In genomic region chr4:123649644-123650356, GRCh38 we compare ENCODE assay signal across 8 cellular contexts.
A peak's percentile ranks its signal among the peaks of the same experiment; 100 is the strongest.
DNase-seq lines count a peak whose midpoint lies in the region; ATAC-seq and TF ChIP-seq lines count a peak whose summit lies in the region.

No MANE protein-coding gene starts in this region.

- H3K27me3 Mint-ChIP-seq in HFFc6 (ENCODE audit: insufficient read depth): no peaks in the 10 kb centered on the region

- H3K4me3 ChIP-seq in mucosa of descending colon (no peak overlapping the region), spleen (no peak overlapping the region)

- DNase-seq in DMS53 (lab: John Stamatoyannopoulos, UW): peak; percentile 96
- DNase-seq in HFFc6: peak; percentile 77
- DNase-seq in NCI-H2029 (lab: John Stamatoyannopoulos, UW): peak; percentile 49
- DNase-seq in cerebellar cortex (ENCODE audit: low spot score): peak; percentile 74
- DNase-seq in mucosa of descending colon: peak in 2 of 3 donors; percentile 42 to 47
- DNase-seq in NAMALWA (ENCODE audit: low spot score): no peak
- DNase-seq in stimulated activated effector memory CD8-positive, alpha-beta T cell treated with anti-CD3 and anti-CD28 coated beads, Interleukin-12 subunit alpha, Interleukin-12 subunit beta, amount 100 ng/mL, for 72 hours (ENCODE audit: low spot score in 2 of 2): no peak
- no peak for DNase-seq in spleen

- intact Hi-C loops in mucosa of descending colon (cut with DNase I, micrococcal nuclease): loop anchor here (5.0 to 10.0 kb wide), 2 partner anchors 247 to 255 kb away; partner anchors contain the start of gene SPRY1 (in 1 of the 2)
- intact Hi-C loops in spleen (cut with DNase I; ENCODE audit: low total_unique reads): loop anchor here (10.0 kb wide), 1 partner anchor 255 kb away; the partner anchor contains the start of gene SPRY1

- TF ChIP-seq CTCF in HFFc6 (IDR thresholded peaks at IDR 0.05) (no peak), mucosa of descending colon (IDR thresholded peaks at IDR 0.05) (no peak), spleen (IDR thresholded peaks at IDR 0.05 in 8 of 11, conservative IDR thresholded peaks at IDR 0.05 in 3 of 11) (no peak)

- no peaks in the 10 kb centered on the region for H3K27me3 ChIP-seq in spleen (replicated peaks in 1 of 7)

- TF ChIP-seq POLR2A in spleen (IDR thresholded peaks at IDR 0.05): no peak

- peaks cover 7% of the 10 kb centered on the region for H3K4me1 ChIP-seq in mucosa of descending colon (ENCODE audit: low read depth)
- H3K4me1 ChIP-seq in spleen: peaks cover 0 to 10% (median 0%) of the 10 kb centered on the region in 6 donors

- H3K9me3 ChIP-seq in mucosa of descending colon (no peaks in the 10 kb centered on the region), spleen (no peaks in the 10 kb centered on the region)

- H3K36me3 Mint-ChIP-seq in HFFc6 (ENCODE audit: low read depth): no peaks in the 10 kb centered on the region
- H3K36me3 Mint-ChIP-seq in stimulated activated effector memory CD8-positive, alpha-beta T cell treated with anti-CD3 and anti-CD28 coated beads, Interleukin-12 subunit alpha, Interleukin-12 subunit beta, amount 100 ng/mL, for 72 hours: no peaks in the 10 kb centered on the region

- no peak overlapping the region for H3K27ac ChIP-seq in spleen

- ATAC-seq in mucosa of descending colon: peak; percentile 88
- no peak for ATAC-seq in stimulated activated effector memory CD8-positive, alpha-beta T cell treated with anti-CD3 and anti-CD28 coated beads, Interleukin-12 subunit alpha, Interleukin-12 subunit beta, amount 100 ng/mL, for 72 hours

- 84 to 88% (median 86%) methylated on average over 11 of the region's 11 CpGs for WGBS in spleen, 5 donors

- no peaks in the 10 kb centered on the region for H3K9me3 Mint-ChIP-seq in HFFc6
- H3K9me3 Mint-ChIP-seq in stimulated activated effector memory CD8-positive, alpha-beta T cell treated with anti-CD3 and anti-CD28 coated beads, Interleukin-12 subunit alpha, Interleukin-12 subunit beta, amount 100 ng/mL, for 72 hours: no peaks in the 10 kb centered on the region

- no peaks in the 10 kb centered on the region for H3K36me3 ChIP-seq in mucosa of descending colon (ENCODE audit: low read depth)
- no peaks in the 10 kb centered on the region for H3K36me3 ChIP-seq in spleen

- peaks cover 32% of the 10 kb centered on the region for H3K4me1 Mint-ChIP-seq in HFFc6 (ENCODE audit: low read depth)
- no peaks in the 10 kb centered on the region for H3K4me1 Mint-ChIP-seq in stimulated activated effector memory CD8-positive, alpha-beta T cell treated with anti-CD3 and anti-CD28 coated beads, Interleukin-12 subunit alpha, Interleukin-12 subunit beta, amount 100 ng/mL, for 72 hours

- peak overlapping the region; percentile 72 for H3K4me3 Mint-ChIP-seq in HFFc6
- no peak overlapping the region for H3K4me3 Mint-ChIP-seq in stimulated activated effector memory CD8-positive, alpha-beta T cell treated with anti-CD3 and anti-CD28 coated beads, Interleukin-12 subunit alpha, Interleukin-12 subunit beta, amount 100 ng/mL, for 72 hours

- H3K27ac Mint-ChIP-seq in HFFc6: peak overlapping the region; percentile 92
- no peak overlapping the region for H3K27ac Mint-ChIP-seq in stimulated activated effector memory CD8-positive, alpha-beta T cell treated with anti-CD3 and anti-CD28 coated beads, Interleukin-12 subunit alpha, Interleukin-12 subunit beta, amount 100 ng/mL, for 72 hours

Comparison
In these comparisons a context has a peak if more than half of its experiments do, and no peak if none do; other contexts are left out.
1. DNase-seq: peak in DMS53 (single experiment), HFFc6 (single experiment), NCI-H2029 (single experiment), cerebellar cortex (single experiment) and mucosa of descending colon (2 of 3); none in NAMALWA (single experiment), stimulated activated effector memory CD8-positive, alpha-beta T cell treated with anti-CD3 and anti-CD28 coated beads, Interleukin-12 subunit alpha, Interleukin-12 subunit beta, amount 100 ng/mL, for 72 hours (0 of 2) and spleen (single experiment).